In the genomic region with DNA sequence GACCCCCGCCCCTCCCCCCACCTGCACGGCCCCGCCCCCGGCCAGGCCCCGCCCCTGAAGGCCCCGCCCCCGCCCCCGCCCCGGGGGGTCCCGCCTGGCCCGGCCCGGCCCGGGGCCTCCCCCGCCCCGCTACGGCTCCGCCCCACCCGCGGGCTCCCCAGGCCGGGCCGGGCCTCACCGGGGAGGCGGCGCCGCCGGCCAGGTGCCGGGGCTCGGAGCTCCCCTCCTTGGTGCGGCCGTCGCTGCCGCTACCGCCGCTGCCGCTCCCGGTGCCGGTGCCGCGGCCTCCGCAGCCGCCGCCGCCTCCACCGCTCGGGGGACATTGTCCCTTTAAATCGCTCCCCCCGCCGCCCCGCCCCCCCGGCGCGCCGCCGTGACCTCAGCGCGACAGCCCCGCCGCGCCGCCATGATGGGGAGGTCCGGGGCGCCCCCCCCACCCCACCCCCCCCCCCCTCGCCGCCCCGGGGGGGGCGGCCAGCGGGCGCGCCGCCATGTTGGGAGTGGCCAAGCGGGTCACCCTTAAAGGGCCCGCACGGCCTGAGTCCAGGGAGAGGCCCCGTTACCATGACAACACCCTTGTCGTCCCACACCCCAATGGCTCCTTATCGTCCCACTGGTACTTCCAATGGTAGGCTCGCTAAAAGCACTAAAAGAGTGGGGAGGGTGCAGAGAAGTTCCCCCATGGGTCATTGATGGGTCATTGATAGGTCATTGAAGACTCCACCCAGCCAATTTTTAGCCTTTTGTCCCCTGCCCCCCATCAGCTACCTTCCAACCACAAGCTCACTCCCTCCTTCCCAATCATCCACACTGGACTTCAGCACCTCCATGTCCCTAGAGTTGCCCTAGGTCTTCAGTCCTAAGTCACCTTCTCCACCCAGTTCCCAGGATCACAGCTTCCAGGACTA, we compare ENCODE assay signal across 8 cellular contexts. TPM values are rescaled to one million over a fixed set of nuclear protein-coding genes. Genes with fewer than 3 reads are reported as not detected.
A peak's percentile ranks its signal among the peaks of the same experiment; 100 is the strongest.
DNase-seq lines count a peak whose midpoint lies in the region; ATAC-seq, FAIRE-seq and TF ChIP-seq lines count a peak whose summit lies in the region.

A gene with protein sequence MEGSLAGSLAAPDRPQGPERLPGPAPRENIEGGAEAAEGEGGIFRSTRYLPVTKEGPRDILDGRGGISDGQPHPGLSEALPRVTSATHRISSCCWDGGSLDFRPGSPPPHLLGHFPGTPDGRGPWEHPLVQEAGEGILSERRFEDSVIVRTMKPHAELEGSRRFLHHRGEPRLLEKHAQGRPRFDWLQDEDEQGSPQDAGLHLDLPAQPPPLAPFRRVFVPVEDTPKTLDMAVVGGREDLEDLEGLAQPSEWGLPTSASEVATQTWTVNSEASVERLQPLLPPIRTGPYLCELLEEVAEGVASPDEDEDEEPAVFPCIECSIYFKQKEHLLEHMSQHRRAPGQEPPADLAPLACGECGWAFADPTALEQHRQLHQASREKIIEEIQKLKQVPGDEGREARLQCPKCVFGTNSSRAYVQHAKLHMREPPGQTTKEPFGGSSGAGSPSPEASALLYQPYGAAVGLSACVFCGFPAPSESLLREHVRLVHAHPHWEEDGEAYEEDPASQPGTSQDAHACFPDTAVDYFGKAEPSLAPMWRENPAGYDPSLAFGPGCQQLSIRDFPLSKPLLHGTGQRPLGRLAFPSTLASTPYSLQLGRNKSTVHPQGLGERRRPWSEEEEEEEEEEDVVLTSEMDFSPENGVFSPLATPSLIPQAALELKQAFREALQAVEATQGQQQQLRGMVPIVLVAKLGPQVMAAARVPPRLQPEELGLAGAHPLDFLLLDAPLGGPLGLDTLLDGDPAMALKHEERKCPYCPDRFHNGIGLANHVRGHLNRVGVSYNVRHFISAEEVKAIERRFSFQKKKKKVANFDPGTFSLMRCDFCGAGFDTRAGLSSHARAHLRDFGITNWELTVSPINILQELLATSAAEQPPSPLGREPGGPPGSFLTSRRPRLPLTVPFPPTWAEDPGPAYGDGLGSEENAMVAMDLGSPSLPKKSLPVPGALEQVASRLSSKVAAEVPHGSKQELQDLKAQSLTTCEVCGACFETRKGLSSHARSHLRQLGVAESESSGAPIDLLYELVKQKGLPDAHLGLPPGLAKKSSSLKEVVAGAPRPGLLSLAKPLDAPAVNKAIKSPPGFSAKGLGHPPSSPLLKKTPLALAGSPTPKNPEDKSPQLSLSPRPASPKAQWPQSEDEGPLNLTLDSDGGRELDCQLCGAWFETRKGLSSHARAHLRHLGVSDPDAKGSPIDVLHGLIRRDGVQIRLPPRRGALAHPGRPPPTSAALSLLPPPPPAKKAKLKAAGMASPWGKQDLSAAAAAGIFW (N-terminal part only) (minus strand): TSS at position 337 of the 908 bp plus-strand sequence. CDS start 1,649 bp downstream, outside the sequence.

- H3K9ac ChIP-seq in kidney (ENCODE audit: low read length in 2 of 2) = peak within 1 kb of the TSS; percentile 32 to 51

- H3K4me1 ChIP-seq in kidney (ENCODE audit: control insufficient read depth in 1 of 2, insufficient read depth in 1 of 2, low read depth in 1 of 2, low read length in 2 of 2) = peaks cover 0 to 11% of the 10 kb centered on the region in 2 donors

- H3K36me3 Mint-ChIP-seq in central memory CD8-positive, alpha-beta T cell (ENCODE audit: insufficient read depth) = peaks cover 32% of the 10 kb centered on the region

- H3K4me3 Mint-ChIP-seq in central memory CD8-positive, alpha-beta T cell = peak within 1 kb of the TSS; percentile 78

- FAIRE-seq in GM19239 (lab: Jason Lieb, UNC) = peak; percentile 8
- FAIRE-seq in kidney (lab: Jason Lieb, UNC) = no peak

- no peak within 1 kb of the TSS for H3K4me3 ChIP-seq in NB4 (ENCODE audit: low read depth, low read length)
- H3K4me3 ChIP-seq in kidney (ENCODE audit: low read length in 2 of 2) = peak within 1 kb of the TSS; percentile 48 to 61

- H3K9me3 ChIP-seq in kidney (ENCODE audit: control insufficient read depth in 1 of 2, low read length in 2 of 2) = no peaks in the 10 kb centered on the region

- no peaks in the 10 kb centered on the region for H3K27me3 Mint-ChIP-seq in central memory CD8-positive, alpha-beta T cell

- peak; percentile 75 for ATAC-seq in central memory CD8-positive, alpha-beta T cell (replicated peaks; ENCODE audit: extremely low read depth, poor library complexity, severe bottlenecking)
- no peak for ATAC-seq in HG03159 (IDR thresholded peaks at IDR 0.05; ENCODE audit: unreplicated experiment)

- peak within 1 kb of the TSS; percentile 87 for H3K27ac Mint-ChIP-seq in central memory CD8-positive, alpha-beta T cell (ENCODE audit: low read depth)

- TF ChIP-seq CTCF in NB4 (IDR thresholded peaks at IDR 0.05; ENCODE audit: low read depth, low read length) = no peak
- no peak for TF ChIP-seq CTCF in kidney (IDR thresholded peaks at IDR 0.05; ENCODE audit: borderline replicate concordance, extremely low read depth, insufficient read depth)

- intact Hi-C loops in kidney (cut with DNase I) = no loop called here

- peak; percentile 67 for DNase-seq in Ammon's horn (ENCODE audit: low spot score)
- DNase-seq in GM19239 (ENCODE audit: insufficient read length, low spot score) = peak; percentile 99
- peak; percentile 70 for DNase-seq in NB4 (ENCODE audit: low read depth)
- DNase-seq in activated CD4-positive, alpha-beta T cell treated with anti-CD3 and anti-CD28 coated beads for 1 hour = peak; percentile 74
- DNase-seq in central memory CD8-positive, alpha-beta T cell (ENCODE audit: low spot score in 2 of 2) = peak; percentile 73 to 79
- peak; percentile 96 for DNase-seq in kidney
- peak; percentile 68 to 78 (median 72) for DNase-seq in stimulated activated CD4-positive, alpha-beta T cell treated with anti-CD3 and anti-CD28 coated beads, Interleukin-12 subunit alpha, Interleukin-12 subunit beta, amount 100 ng/mL, for 48 hours (ENCODE audit: low read depth in 2 of 3, low spot score in 1 of 3)

- no peak for TF ChIP-seq POLR2A in NB4 (IDR thresholded peaks at IDR 0.05; ENCODE audit: extremely low read depth, insufficient read length)

- peaks cover 33% of the 10 kb centered on the region for H3K4me1 Mint-ChIP-seq in central memory CD8-positive, alpha-beta T cell

- H3K27ac ChIP-seq in kidney (ENCODE audit: low read depth in 2 of 2, low read length in 2 of 2) = peak within 1 kb of the TSS; percentile 18 to 28

- no peaks in the 10 kb centered on the region for H3K9me3 Mint-ChIP-seq in central memory CD8-positive, alpha-beta T cell

- no peaks in the 10 kb centered on the region for H3K36me3 ChIP-seq in kidney (ENCODE audit: control insufficient read depth in 1 of 2, insufficient read depth in 2 of 2, low read length in 2 of 2)

RNA-seq across cellular contexts. Expression of the gene that starts here (rescaled TPM):
- total RNA-seq in kidney = 37.1 TPM
- polyA plus RNA-seq in kidney (ENCODE audit: insufficient read depth, low read depth, low replicate concordance) = 15.4 TPM
